Comparison of ENCODE assay signal across 32 cellular contexts in the genomic region with DNA sequence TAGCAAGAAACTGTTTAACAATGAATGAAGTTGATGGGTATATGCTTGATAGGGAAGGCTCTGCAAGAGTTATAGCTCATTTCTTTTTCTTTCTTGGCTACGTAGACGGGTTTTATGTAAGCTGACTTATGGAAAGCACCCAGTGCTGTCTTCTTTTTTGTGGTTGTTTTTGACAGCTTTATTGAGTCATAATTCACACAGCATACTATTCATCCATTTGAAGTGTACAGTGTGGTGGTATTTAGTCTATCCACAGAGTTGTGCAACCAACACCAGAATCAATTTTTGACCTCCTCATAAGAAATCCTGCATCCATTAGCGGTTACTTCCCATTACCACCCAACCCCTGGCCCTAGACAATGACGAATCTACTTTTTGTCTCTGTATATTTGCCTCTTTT.
DNase-seq lines count a peak whose midpoint lies in the region; ATAC-seq and TF ChIP-seq lines count a peak whose summit lies in the region.
"Had no signal": no experiment of that assay in that cellular context is flagged by ENCODE, and none has a peak within 500 bp of the region (broad histone marks: within the 10 kb centered on the region; RNA-seq: fewer than 3 reads in every experiment).

No MANE protein-coding gene starts in this region.

- H2AFZ ChIP-seq in Loucy (ENCODE audit: low read length): no peak overlapping the region
- H2AFZ ChIP-seq: hepatocyte had no signal

- 43 to 58% methylated on average over 4 of the region's 4 CpGs for WGBS in transverse colon (ENCODE audit: low coverage in 1 of 2), 2 donors

- no peaks in the 10 kb centered on the region for H4K20me1 ChIP-seq in Loucy (ENCODE audit: insufficient read depth, low read length, poor library complexity, severe bottlenecking)

- CTCF ChIA-PET in HEK293 (lab: Yijun Ruan, JAX): no interaction called here

- DNase-seq in RPMI7951 (ENCODE audit: low read depth): peak; percentile 26
- DNase-seq in mesothelial cell of epicardium (ENCODE audit: low spot score in 2 of 2, unreplicated experiment in 2 of 2): no peak
- no peak for DNase-seq in transverse colon
- DNase-seq in HK-2 (ENCODE audit: unreplicated experiment): no peak
- no peak for DNase-seq in activated CD4-positive, CD25-positive, alpha-beta regulatory T cell (lab: John Stamatoyannopoulos, UW)
- DNase-seq: activated CD4-positive, alpha-beta T cell treated with anti-CD3 and anti-CD28 coated beads for 36 hours; activated effector memory CD4-positive, alpha-beta T cell treated with anti-CD3 and anti-CD28 coated beads, Interleukin-2, amount 50 U/mL, for 16 hours; activated naive CD8-positive, alpha-beta T cell treated with anti-CD3 and anti-CD28 coated beads for 36 hours; Caco-2; DMS79; GF-D8; left cardiac atrium; NCI-H1048; NCI-H1694; NCI-H2171 treated with DMSO at 0.1 percent for 48 hours; NCI-H524 treated with DMSO at 0.1 percent for 48 hours; sigmoid colon; stimulated activated naive B cell treated with anti-CD40 and anti-IgM and Interleukin-4, amounts not matched to agents 10 μg/mL and 1 μg/mL and 100 μg/mL, for 72 hours; uterus had no signal

- peak overlapping the region; percentile 36 for H3K4me2 ChIP-seq in Loucy (ENCODE audit: low read depth, low read length, poor library complexity, severe bottlenecking)
- H3K4me2 ChIP-seq: hepatocyte had no signal

- H3K9me2 ChIP-seq in Loucy (replicated peaks; ENCODE audit: low read depth, low read length): no peaks in the 10 kb centered on the region

- H3K4me3 ChIP-seq in HEK293 (ENCODE audit: low read depth, low read length): no peak overlapping the region
- no peak overlapping the region for H3K4me3 ChIP-seq in Loucy (ENCODE audit: low read length, poor library complexity, severe bottlenecking)
- no peak overlapping the region for H3K4me3 ChIP-seq in transverse colon
- H3K4me3 ChIP-seq: gastroesophageal sphincter, hepatocyte, K562, sigmoid colon, suprapubic skin, uterus had no signal

- H3K4me1 Mint-ChIP-seq in mesothelial cell of epicardium: peaks cover 34% of the 10 kb centered on the region
- H3K4me1 Mint-ChIP-seq: activated CD4-positive, alpha-beta T cell treated with anti-CD3 and anti-CD28 coated beads for 36 hours; activated naive CD8-positive, alpha-beta T cell treated with anti-CD3 and anti-CD28 coated beads for 36 hours; central memory CD8-positive, alpha-beta T cell; stimulated activated naive B cell treated with anti-CD40 and anti-IgM and Interleukin-4, amounts not matched to agents 10 μg/mL and 1 μg/mL and 100 μg/mL, for 72 hours had no signal

- POLR2A ChIA-PET in HEK293 (lab: Yijun Ruan, JAX): interaction anchor here (0.6 kb wide), 1 partner anchor 51 kb away, joined by 3 read pairs; no protein-coding TSS in a partner anchor

- peak overlapping the region; percentile 2 for H3K27ac Mint-ChIP-seq in mesothelial cell of epicardium
- H3K27ac Mint-ChIP-seq: activated CD4-positive, alpha-beta T cell treated with anti-CD3 and anti-CD28 coated beads for 36 hours; activated naive CD8-positive, alpha-beta T cell treated with anti-CD3 and anti-CD28 coated beads for 36 hours; dendritic cell treated with granulocyte-macrophage colony-stimulating factor and Interleukin-4, amounts not matched to agents 40 ng/mL and 50 ng/mL, for 4 days; progenitor cell of endocrine pancreas; stimulated activated naive B cell treated with anti-CD40 and anti-IgM and Interleukin-4, amounts not matched to agents 10 μg/mL and 1 μg/mL and 100 μg/mL, for 72 hours had no signal

- H3K27me3 ChIP-seq in Loucy (ENCODE audit: insufficient read depth, low read length, poor library complexity, severe bottlenecking) (no peaks in the 10 kb centered on the region), transverse colon (no peaks in the 10 kb centered on the region)
- H3K27me3 ChIP-seq: gastroesophageal sphincter, hepatocyte, sigmoid colon, uterus had no signal

- no peak overlapping the region for H3K4me3 Mint-ChIP-seq in mesothelial cell of epicardium
- H3K4me3 Mint-ChIP-seq: activated CD4-positive, alpha-beta T cell treated with anti-CD3 and anti-CD28 coated beads for 36 hours; activated naive CD8-positive, alpha-beta T cell treated with anti-CD3 and anti-CD28 coated beads for 36 hours; central memory CD8-positive, alpha-beta T cell; dendritic cell treated with granulocyte-macrophage colony-stimulating factor and Interleukin-4, amounts not matched to agents 40 ng/mL and 50 ng/mL, for 4 days; stimulated activated naive B cell treated with anti-CD40 and anti-IgM and Interleukin-4, amounts not matched to agents 10 μg/mL and 1 μg/mL and 100 μg/mL, for 72 hours had no signal

- no peak overlapping the region for H3K27ac ChIP-seq in HEK293 (ENCODE audit: extremely low read depth, low read depth, low read length)
- no peak overlapping the region for H3K27ac ChIP-seq in transverse colon
- H3K27ac ChIP-seq: C4-2B, gastroesophageal sphincter, hepatocyte, RWPE1, sigmoid colon, suprapubic skin, uterus had no signal

- H3K9me3 ChIP-seq in HEK293 (ENCODE audit: control insufficient read depth, insufficient read depth, low read depth, low read length) (no peaks in the 10 kb centered on the region), Loucy (ENCODE audit: insufficient read depth, low read depth, low read length) (no peaks in the 10 kb centered on the region), transverse colon (no peaks in the 10 kb centered on the region)
- H3K9me3 ChIP-seq: Caco-2, gastroesophageal sphincter, sigmoid colon, suprapubic skin, uterus had no signal

- TF ChIP-seq EP300 in transverse colon (IDR thresholded peaks at IDR 0.05; ENCODE audit: low read depth): no peak

- no peak for TF ChIP-seq POLR2A in transverse colon (IDR thresholded peaks at IDR 0.05)

- H3K27me3 Mint-ChIP-seq in mesothelial cell of epicardium (ENCODE audit: low read depth): no peaks in the 10 kb centered on the region
- H3K27me3 Mint-ChIP-seq: activated naive CD8-positive, alpha-beta T cell treated with anti-CD3 and anti-CD28 coated beads for 36 hours; central memory CD8-positive, alpha-beta T cell; dendritic cell treated with granulocyte-macrophage colony-stimulating factor and Interleukin-4, amounts not matched to agents 40 ng/mL and 50 ng/mL, for 4 days; progenitor cell of endocrine pancreas; stimulated activated naive B cell treated with anti-CD40 and anti-IgM and Interleukin-4, amounts not matched to agents 10 μg/mL and 1 μg/mL and 100 μg/mL, for 72 hours had no signal

- H3F3A ChIP-seq in Loucy (ENCODE audit: low read depth): no peaks in the 10 kb centered on the region

- H3K4me1 ChIP-seq in HEK293 (ENCODE audit: control insufficient read depth, insufficient read depth, low read length) (no peaks in the 10 kb centered on the region), Loucy (ENCODE audit: insufficient read depth, low read length, poor library complexity, severe bottlenecking) (peaks cover 12% of the 10 kb centered on the region), transverse colon (no peaks in the 10 kb centered on the region)
- H3K4me1 ChIP-seq: Caco-2, gastroesophageal sphincter, sigmoid colon, suprapubic skin, uterus had no signal

- intact Hi-C loops in transverse colon (cut with DNase I; ENCODE audit: low total_unique reads): no loop called here

- H3K9ac ChIP-seq in Loucy (ENCODE audit: low read depth, low read length, poor library complexity, severe bottlenecking): no peak overlapping the region

- no peak for ATAC-seq in HG02623 (IDR thresholded peaks at IDR 0.05; ENCODE audit: unreplicated experiment)
- ATAC-seq: activated CD4-positive, alpha-beta T cell treated with anti-CD3 and anti-CD28 coated beads for 36 hours; gastroesophageal sphincter; K562; left cardiac atrium; SK-N-SH treated with all-trans-retinoic acid at 6 μM for 48 hours; stimulated activated naive B cell treated with anti-CD40 and anti-IgM and Interleukin-4, amounts not matched to agents 10 μg/mL and 1 μg/mL and 100 μg/mL, for 72 hours had no signal

- no peaks in the 10 kb centered on the region for H3K79me2 ChIP-seq in Loucy (ENCODE audit: insufficient read depth, low read length)
- H3K79me2 ChIP-seq: hepatocyte had no signal

- no peaks in the 10 kb centered on the region for H3K9me3 Mint-ChIP-seq in mesothelial cell of epicardium
- H3K9me3 Mint-ChIP-seq: dendritic cell treated with granulocyte-macrophage colony-stimulating factor and Interleukin-4, amounts not matched to agents 40 ng/mL and 50 ng/mL, for 4 days had no signal

- TF ChIP-seq CTCF in HEK293 (tag by site-specific recombination; IDR thresholded peaks at IDR 0.05) (no peak), Loucy (conservative IDR thresholded peaks at IDR 0.05; ENCODE audit: low read length) (no peak), mesothelial cell of epicardium (IDR thresholded peaks at IDR 0.05; ENCODE audit: unreplicated experiment) (no peak), transverse colon (IDR thresholded peaks at IDR 0.05) (no peak)

- H3K36me3 Mint-ChIP-seq in mesothelial cell of epicardium: no peaks in the 10 kb centered on the region
- H3K36me3 Mint-ChIP-seq: activated naive CD8-positive, alpha-beta T cell treated with anti-CD3 and anti-CD28 coated beads for 36 hours; stimulated activated naive B cell treated with anti-CD40 and anti-IgM and Interleukin-4, amounts not matched to agents 10 μg/mL and 1 μg/mL and 100 μg/mL, for 72 hours had no signal

- in situ Hi-C loops in transverse colon (cut with MboI; ENCODE audit: low pct_ligation_motif_present in 1 of 4, low pct_unique_long_range_greater_than_20kb in 1 of 4, low sequenced_read_pairs in 3 of 4): no loop called here

- H3K36me3 ChIP-seq in HEK293 (ENCODE audit: control insufficient read depth in 2 of 2, insufficient read depth in 1 of 2, low read length in 2 of 2): no peaks in the 10 kb centered on the region
- no peaks in the 10 kb centered on the region for H3K36me3 ChIP-seq in Loucy (ENCODE audit: insufficient read depth, low read length)
- no peaks in the 10 kb centered on the region for H3K36me3 ChIP-seq in transverse colon
- H3K36me3 ChIP-seq: gastroesophageal sphincter, sigmoid colon, suprapubic skin, uterus had no signal

TF ChIP-seq in HEK293, 187 proteins besides CTCF, POLR2A, EP300 and RAD21:
- TF ChIP-seq, protein P1, sequence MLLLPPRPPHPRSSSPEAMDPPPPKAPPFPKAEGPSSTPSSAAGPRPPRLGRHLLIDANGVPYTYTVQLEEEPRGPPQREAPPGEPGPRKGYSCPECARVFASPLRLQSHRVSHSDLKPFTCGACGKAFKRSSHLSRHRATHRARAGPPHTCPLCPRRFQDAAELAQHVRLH (tag by site-specific recombination; IDR thresholded peaks at IDR 0.05): no peak
- 0 out of 2 replicates have a peak, but pooled peaks have one; percentile 25 for TF ChIP-seq TCF7L2 (IDR thresholded peaks at IDR 0.05; ENCODE audit: borderline replicate concordance, low read depth, low read length)
